In the genomic region with DNA sequence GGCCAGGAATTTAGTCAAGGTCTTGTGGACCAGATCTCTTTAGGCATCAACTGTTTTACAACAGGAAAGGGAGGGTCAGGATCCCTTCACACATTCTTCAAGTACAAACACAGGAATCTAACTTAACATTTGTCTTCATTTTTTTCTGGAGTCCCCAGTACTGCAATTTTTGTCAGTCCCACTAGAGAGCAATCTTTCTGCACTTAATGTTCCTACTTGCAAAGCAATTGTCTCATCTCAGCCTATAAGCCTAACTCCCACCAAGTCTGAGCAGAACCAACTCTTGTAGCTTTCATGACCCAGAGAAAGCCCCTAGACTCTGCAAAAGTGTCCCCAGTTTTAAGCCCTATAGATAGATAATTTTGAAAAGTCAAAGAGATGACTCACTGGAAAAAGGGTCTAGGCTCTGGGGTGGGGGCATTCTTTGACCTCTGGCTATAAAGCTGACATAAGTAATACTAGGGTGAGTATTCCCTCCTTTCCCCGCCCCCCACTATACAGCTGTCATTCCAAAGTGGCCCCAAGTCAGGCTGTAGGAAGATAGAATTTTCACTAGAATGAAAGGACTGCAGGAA, we compare ENCODE assay signal across 9 cellular contexts. TPM values are rescaled to one million over a fixed set of nuclear protein-coding genes. Genes with fewer than 3 reads are reported as not detected.
DNase-seq lines count a peak whose midpoint lies in the region; ATAC-seq and TF ChIP-seq lines count a peak whose summit lies in the region.
"Had no signal": no experiment of that assay in that cellular context is flagged by ENCODE, and none has a peak within 500 bp of the region (broad histone marks: within the 10 kb centered on the region; RNA-seq: fewer than 3 reads in every experiment).

No MANE protein-coding gene starts in this region.

- H3K9me3 ChIP-seq in fibroblast of lung (ENCODE audit: control insufficient read depth, insufficient read depth, low read depth, low read length), result no peaks in the 10 kb centered on the region
- H3K9me3 ChIP-seq: HAP-1 had no signal

- peaks cover 14% of the 10 kb centered on the region for H3K27me3 Mint-ChIP-seq in T-helper 1 cell treated with Interleukin-12 subunit alpha and Interleukin-12 subunit beta and Interleukin-4 antibody, amounts not matched to agents 30 μg/mL and 1 μg/mL, for 36 hours (ENCODE audit: low read depth)

- no peaks in the 10 kb centered on the region for H4K20me1 ChIP-seq in fibroblast of lung (ENCODE audit: control insufficient read depth, extremely low read depth, insufficient read depth, low read length)

- H3K36me3 ChIP-seq in fibroblast of lung (ENCODE audit: control insufficient read depth, insufficient read depth, low read length), result peaks cover 11% of the 10 kb centered on the region

- H3K4me1 ChIP-seq in fibroblast of lung (ENCODE audit: control insufficient read depth, extremely low read depth, insufficient read depth, low read length), result peaks cover 7% of the 10 kb centered on the region

- H3K9me3 Mint-ChIP-seq in T-helper 1 cell treated with Interleukin-12 subunit alpha and Interleukin-12 subunit beta and Interleukin-4 antibody, amounts not matched to agents 30 μg/mL and 1 μg/mL, for 36 hours, result no peaks in the 10 kb centered on the region

- H3K27ac ChIP-seq in fibroblast of lung (ENCODE audit: insufficient read depth, low read length), result no peak overlapping the region

- peaks cover 12% of the 10 kb centered on the region for H3K36me3 Mint-ChIP-seq in T-helper 1 cell treated with Interleukin-12 subunit alpha and Interleukin-12 subunit beta and Interleukin-4 antibody, amounts not matched to agents 30 μg/mL and 1 μg/mL, for 36 hours (ENCODE audit: low read depth)

- peak overlapping the region; percentile 57 for H3K27ac Mint-ChIP-seq in T-helper 1 cell treated with Interleukin-12 subunit alpha and Interleukin-12 subunit beta and Interleukin-4 antibody, amounts not matched to agents 30 μg/mL and 1 μg/mL, for 36 hours

- peaks cover 21% of the 10 kb centered on the region for H3K79me2 ChIP-seq in fibroblast of lung (ENCODE audit: control insufficient read depth, insufficient read depth, low read length)

- DNase-seq in A172 (ENCODE audit: low spot score) (peak; percentile 50), ELR (ENCODE audit: low read depth) (peak; percentile 79), NCI-H146 treated with DMSO at 0.1 percent for 48 hours (lab: John Stamatoyannopoulos, UW; ENCODE audit: unreplicated experiment) (peak; percentile 20), fibroblast of lung (ENCODE audit: low read depth in 2 of 2) (peak; percentile 54 to 84), pons (ENCODE audit: low spot score) (peak; percentile 81)
- no peak for DNase-seq in activated effector memory CD4-positive, alpha-beta T cell treated with Interleukin-2 at 50 U/mL for 16 hours

- no peak overlapping the region for H2AFZ ChIP-seq in fibroblast of lung (ENCODE audit: low read length)

- no peak for ATAC-seq in GM18520 (IDR thresholded peaks at IDR 0.05; ENCODE audit: unreplicated experiment)

- no peak overlapping the region for H3K4me2 ChIP-seq in fibroblast of lung (ENCODE audit: extremely low read depth, insufficient read depth, low read length)

- H3K4me3 ChIP-seq in fibroblast of lung (replicated peaks in 1 of 4; ENCODE audit: control extremely low read depth in 1 of 4, insufficient read depth in 1 of 4, low read depth in 3 of 4, low read length in 4 of 4), result no peak overlapping the region
- H3K4me3 ChIP-seq: HAP-1 had no signal

- TF ChIP-seq CTCF in fibroblast of lung (conservative IDR thresholded peaks at IDR 0.05 in 1 of 2, IDR thresholded peaks at IDR 0.05 in 1 of 2; ENCODE audit: low read depth in 1 of 2, low read length in 2 of 2), result peak; percentile 63 to 76

- no peak overlapping the region for H3K4me3 Mint-ChIP-seq in T-helper 1 cell treated with Interleukin-12 subunit alpha and Interleukin-12 subunit beta and Interleukin-4 antibody, amounts not matched to agents 30 μg/mL and 1 μg/mL, for 36 hours

- peaks cover 40% of the 10 kb centered on the region for H3K4me1 Mint-ChIP-seq in T-helper 1 cell treated with Interleukin-12 subunit alpha and Interleukin-12 subunit beta and Interleukin-4 antibody, amounts not matched to agents 30 μg/mL and 1 μg/mL, for 36 hours (ENCODE audit: low read depth)

- H3K27me3 ChIP-seq in fibroblast of lung (ENCODE audit: control insufficient read depth, insufficient read depth, low read length), result peaks cover 11% of the 10 kb centered on the region

- no peak overlapping the region for H3K9ac ChIP-seq in fibroblast of lung (ENCODE audit: insufficient read depth, low read length)

RNA-seq across cellular contexts. Expression of gene ZBTB39, which starts 1.9 kb away (rescaled TPM):
- total RNA-seq in A172 (2014; rRNA removed; shearing (Covaris generic)), result 3.7 and 4.7 TPM in 2 replicates
- 3.8 and 4.1 TPM in 2 replicates for total RNA-seq in fibroblast of lung
- polyA plus RNA-seq in fibroblast of lung, result 3.2 and 3.9 TPM in 2 replicates
- 1.8 and 2.2 TPM in 2 replicates for polyA plus RNA-seq in fibroblast of lung (2012)
- polyA minus RNA-seq in fibroblast of lung (ENCODE audit: low replicate concordance), result 5.2 and 6.2 TPM in 2 replicates

RNA-seq across cellular contexts. Expression of gene TAC3, which starts 8.1 kb away (rescaled TPM):
- total RNA-seq in A172 (2014; rRNA removed; shearing (Covaris generic)), result not detected in 2 replicates
- 0.17 TPM in 1 of 2 replicates, not detected in the other for total RNA-seq in fibroblast of lung
- 0.36 and 0.54 TPM in 2 replicates for polyA plus RNA-seq in fibroblast of lung
- 0.17 and 0.78 TPM in 2 replicates for polyA plus RNA-seq in fibroblast of lung (2012)
- 2.2 TPM in 1 of 2 replicates, not detected in the other for polyA minus RNA-seq in fibroblast of lung (ENCODE audit: low replicate concordance)

RNA-seq across cellular contexts. Expression of gene MYO1A, which starts 41.7 kb away (rescaled TPM):
- not detected in 2 replicates for total RNA-seq in A172 (2014; rRNA removed; shearing (Covaris generic))
- total RNA-seq in fibroblast of lung, result 0.17 and 0.26 TPM in 2 replicates
- 0.01 TPM in 1 of 2 replicates, not detected in the other for polyA plus RNA-seq in fibroblast of lung
- polyA plus RNA-seq in fibroblast of lung (2012), result not detected in 2 replicates
- polyA minus RNA-seq in fibroblast of lung (ENCODE audit: low replicate concordance), result not detected in 2 replicates

RNA-seq across cellular contexts. Expression of gene RDH16, which starts 50.8 kb away (rescaled TPM):
- not detected in 2 replicates for total RNA-seq in A172 (2014; rRNA removed; shearing (Covaris generic))
- total RNA-seq in fibroblast of lung, result 0.17 and 0.26 TPM in 2 replicates
- polyA plus RNA-seq in fibroblast of lung, result 0.02 TPM in 1 of 2 replicates, not detected in the other
- not detected in 2 replicates for polyA plus RNA-seq in fibroblast of lung (2012)
- polyA minus RNA-seq in fibroblast of lung (ENCODE audit: low replicate concordance), result not detected in 2 replicates
